In the genomic region with DNA sequence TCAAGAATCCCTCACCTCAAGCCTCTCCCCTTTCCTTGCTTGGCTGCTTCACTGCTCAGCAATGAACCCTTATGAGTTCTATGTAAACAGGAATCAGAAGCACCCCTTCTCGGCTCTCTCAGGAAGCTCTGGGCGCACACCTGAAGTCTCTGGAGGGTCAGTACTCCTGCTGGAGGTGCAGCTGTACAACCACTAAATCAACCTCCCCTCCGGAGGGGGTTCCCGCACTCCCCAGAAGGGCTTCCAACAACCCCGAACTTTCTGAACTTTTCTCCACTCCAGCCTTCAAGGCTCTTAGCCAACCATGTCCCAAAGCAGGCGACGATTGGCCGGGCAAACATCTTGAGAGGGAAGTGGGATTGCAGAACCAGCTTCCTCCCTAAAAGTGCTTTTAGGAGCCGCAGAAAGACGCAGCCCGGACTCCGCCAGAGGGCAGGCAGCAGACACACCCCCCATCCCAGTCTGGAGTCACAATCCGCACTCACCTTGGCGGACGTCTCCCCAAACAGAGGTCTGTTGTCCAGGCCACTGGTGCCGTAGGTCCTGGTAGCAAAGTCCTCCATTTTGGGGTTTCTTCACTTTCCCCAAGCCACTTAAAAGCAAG, we compare ENCODE assay signal across 8 cellular contexts. TPM values are rescaled to one million over a fixed set of nuclear protein-coding genes. Genes with fewer than 3 reads are reported as not detected.
DNase-seq lines count a peak whose midpoint lies in the region; ATAC-seq and TF ChIP-seq lines count a peak whose summit lies in the region.

No MANE protein-coding gene starts in this region.

- H3K9ac ChIP-seq in HUES64 (ENCODE audit: low read depth, low read length) (peak overlapping the region; percentile 84), stomach smooth muscle (ENCODE audit: low read length in 2 of 2) (peak overlapping the region; percentile 77 to 79)

- 7% methylated on average over 16 of the region's 16 CpGs for WGBS in HUES64

- H3K4me3 ChIP-seq in HUES64 (ENCODE audit: low read length), result peak overlapping the region; percentile 85
- H3K4me3 ChIP-seq in WI38 (ENCODE audit: low read depth, low read length), result peak overlapping the region; percentile 89
- peak overlapping the region; percentile 91 to 93 for H3K4me3 ChIP-seq in stomach smooth muscle (ENCODE audit: low read length in 2 of 2)

- TF ChIP-seq CTCF in AG09319 (IDR thresholded peaks at IDR 0.05; ENCODE audit: low read depth, low read length) (peak; percentile 21), WI38 (IDR thresholded peaks at IDR 0.05; ENCODE audit: low read depth, low read length) (no peak)

- H3K36me3 Mint-ChIP-seq in effector memory CD8-positive, alpha-beta T cell (ENCODE audit: insufficient read depth), result peaks cover 34% of the 10 kb centered on the region
- peaks cover 6% of the 10 kb centered on the region for H3K36me3 Mint-ChIP-seq in memory B cell

- H3K36me3 ChIP-seq in HUES64 (ENCODE audit: insufficient read depth, low read length) (peaks cover 13% of the 10 kb centered on the region), stomach smooth muscle (ENCODE audit: control insufficient read depth in 2 of 2, insufficient read depth in 2 of 2, low read length in 2 of 2) (no peaks in the 10 kb centered on the region)

- no peaks in the 10 kb centered on the region for H3K9me3 Mint-ChIP-seq in effector memory CD8-positive, alpha-beta T cell
- no peaks in the 10 kb centered on the region for H3K9me3 Mint-ChIP-seq in memory B cell

- H3K4me3 Mint-ChIP-seq in effector memory CD8-positive, alpha-beta T cell, result peak overlapping the region; percentile 98 to 100
- peak overlapping the region; percentile 99 for H3K4me3 Mint-ChIP-seq in memory B cell

- H3K4me1 Mint-ChIP-seq in effector memory CD8-positive, alpha-beta T cell (ENCODE audit: low read depth in 2 of 2), result peaks cover 42 to 49% of the 10 kb centered on the region in 2 donors
- peaks cover 22% of the 10 kb centered on the region for H3K4me1 Mint-ChIP-seq in memory B cell

- H3K9me3 ChIP-seq in HUES64 (ENCODE audit: insufficient read depth, low read depth, low read length) (no peaks in the 10 kb centered on the region), stomach smooth muscle (ENCODE audit: control insufficient read depth in 2 of 2, low read length in 2 of 2) (no peaks in the 10 kb centered on the region)

- DNase-seq in AG09319 (ENCODE audit: extremely low read depth, low read depth) (no peak), memory B cell (ENCODE audit: low spot score in 2 of 2) (peak; percentile 44)
- DNase-seq in effector memory CD8-positive, alpha-beta T cell, result peak in 2 of 3 experiments; percentile 18 to 28

- H3K27me3 ChIP-seq in HUES64 (ENCODE audit: insufficient read depth, low read length), result peaks cover 36% of the 10 kb centered on the region
- H3K27me3 ChIP-seq in stomach smooth muscle (ENCODE audit: control insufficient read depth in 1 of 2, insufficient read depth in 2 of 2, low read length in 2 of 2), result peaks cover 3 to 4% of the 10 kb centered on the region in 2 donors

- H3K27ac ChIP-seq in HUES64 (ENCODE audit: low read depth, low read length), result peak overlapping the region; percentile 69; the same call in 1 of the 2 replicates
- peak overlapping the region; percentile 58 for H3K27ac ChIP-seq in stomach smooth muscle (ENCODE audit: low read length)

- H3K27ac Mint-ChIP-seq in effector memory CD8-positive, alpha-beta T cell, result peak overlapping the region; percentile 99
- H3K27ac Mint-ChIP-seq in memory B cell, result peak overlapping the region; percentile 98

- H3K27me3 Mint-ChIP-seq in effector memory CD8-positive, alpha-beta T cell, result no peaks in the 10 kb centered on the region
- H3K27me3 Mint-ChIP-seq in memory B cell, result no peaks in the 10 kb centered on the region

- H3K4me1 ChIP-seq in HUES64 (ENCODE audit: insufficient read depth, low read length) (peaks cover 11% of the 10 kb centered on the region; the same call in 1 of the 2 replicates), stomach smooth muscle (ENCODE audit: control insufficient read depth, insufficient read depth, low read length) (peaks cover 21% of the 10 kb centered on the region)

- ATAC-seq in GM19035 (IDR thresholded peaks at IDR 0.05; ENCODE audit: unreplicated experiment) (peak; percentile 0), memory B cell (ENCODE audit: low read depth) (peak; percentile 18), HG02870 (IDR thresholded peaks at IDR 0.05; ENCODE audit: unreplicated experiment) (no peak)
- ATAC-seq in effector memory CD8-positive, alpha-beta T cell (replicated peaks), result peak; percentile 21

RNA-seq across cellular contexts. Expression of gene TMEM243, which starts 0.5 kb away (rescaled TPM):
- 17.7 TPM for polyA plus RNA-seq in HUES64 (2013, experiment 1 of 2)
- 21.9 TPM for polyA plus RNA-seq in HUES64 (2013, experiment 2 of 2)
